ENCODE assay signal across 23 cellular contexts in genomic region chr7:113936535-113936934, GRCh38. TPM values are rescaled to one million over a fixed set of nuclear protein-coding genes. Genes with fewer than 3 reads are reported as not detected.
"Had no signal": no experiment of that assay in that cellular context is flagged by ENCODE, and none has a peak within 500 bp of the region (broad histone marks: within the 10 kb centered on the region; RNA-seq: fewer than 3 reads in every experiment).

No MANE protein-coding gene starts in this region.

- H3K4me2 ChIP-seq: smooth muscle cell had no signal

- H3K4me3 ChIP-seq: heart left ventricle, mucosa of descending colon, ovary, smooth muscle cell, testis, tibial nerve had no signal

- FAIRE-seq: endothelial cell of umbilical vein had no signal

- ATAC-seq: heart left ventricle; mucosa of descending colon; naive thymus-derived CD8-positive, alpha-beta T cell; right cardiac atrium had no signal

- H3K27ac ChIP-seq: heart left ventricle, ovary, testis, tibial nerve had no signal

- H3K36me3 ChIP-seq: heart left ventricle, ovary, tibial nerve had no signal

- H3K9me3 ChIP-seq: mucosa of descending colon, ovary, testis had no signal

- H3K27me3 ChIP-seq: heart left ventricle, ovary, testis, tibial nerve had no signal

- DNase-seq: central memory CD4-positive, alpha-beta T cell; endodermal cell; erythroblast; foreskin melanocyte; hippocampal formation; kidney glomerular epithelial cell; mammary epithelial cell; mucosa of descending colon; naive thymus-derived CD8-positive, alpha-beta T cell; nucleus accumbens; stimulated activated CD4-positive, alpha-beta T cell treated with anti-CD3 and anti-CD28 coated beads, Interleukin-2, amount 100 ng/mL, for 48 hours; testis had no signal

- H3K4me1 ChIP-seq: heart left ventricle, testis, tibial nerve had no signal

RNA-seq across cellular contexts. Expression of gene PPP1R3A, which starts 17.7 kb away (rescaled TPM):
- total RNA-seq: endodermal cell; endothelial cell of umbilical vein; glomerular endothelial cell; liver; mammary epithelial cell; naive thymus-derived CD8-positive, alpha-beta T cell; neural crest cell; progenitor cell of endocrine pancreas; smooth muscle cell; tibial nerve had no signal
- polyA plus RNA-seq: endothelial cell of umbilical vein; liver; mammary epithelial cell; naive thymus-derived CD8-positive, alpha-beta T cell; smooth muscle cell; urinary bladder had no signal
